In genomic region chr2:120443946-120444345, GRCh38 we compare ENCODE assay signal across 25 cellular contexts.
DNase-seq lines count a peak whose midpoint lies in the region; ATAC-seq, FAIRE-seq and TF ChIP-seq lines count a peak whose summit lies in the region.
"Had no signal": no experiment of that assay in that cellular context is flagged by ENCODE, and none has a peak within 500 bp of the region (broad histone marks: within the 10 kb centered on the region; RNA-seq: fewer than 3 reads in every experiment).

No MANE protein-coding gene starts in this region.

- intact Hi-C loops in natural killer cell (cut with micrococcal nuclease): no loop called here

- 93% methylated on average over 4 of the region's 4 CpGs; no CpG with 5 or more reads in 1 of the 2 experiments for WGBS in H1 (ENCODE audit: extremely low coverage in 1 of 2, insufficient coverage in 1 of 2, insufficient read length in 1 of 2, insufficient replicate concordance in 2 of 2, low coverage in 1 of 2, low lambda C conversion rate in 2 of 2, missing lambda C conversion rate in 1 of 2), 2 experiments

- H3K4me3 Mint-ChIP-seq in natural killer cell treated with Interleukin-12 subunit alpha and Interleukin-12 subunit beta and Interleukin-15 and Interleukin-18, amount 100 ng/mL, for 72 hours: no peak overlapping the region
- H3K4me3 Mint-ChIP-seq in natural killer cell (no peak overlapping the region), neural crest cell (peak overlapping the region; percentile 63)
- H3K4me3 Mint-ChIP-seq: HFFc6 had no signal

- TF ChIP-seq EP300 in H1 (IDR thresholded peaks at IDR 0.05; ENCODE audit: borderline replicate concordance in 1 of 2, low read depth in 2 of 2, low read length in 2 of 2): no peak

- CTCF ChIA-PET in H1 (lab: Charles Lee; ENCODE audit: partially characterized antibody): interaction anchor here (0.6 to 1.8 kb wide), 9 partner anchors 12 to 617 kb away, joined by 3 to 11 read pairs (median 4); no protein-coding TSS in a partner anchor

- H3K4me1 Mint-ChIP-seq in natural killer cell treated with Interleukin-12 subunit alpha and Interleukin-12 subunit beta and Interleukin-15 and Interleukin-18, amount 100 ng/mL, for 72 hours (ENCODE audit: low read depth in 2 of 2): peaks cover 0 to 5% of the 10 kb centered on the region in 2 donors
- peaks cover 0 to 5% of the 10 kb centered on the region in 2 donors for H3K4me1 Mint-ChIP-seq in natural killer cell
- H3K4me1 Mint-ChIP-seq in neural crest cell: peaks cover 25% of the 10 kb centered on the region

- no peaks in the 10 kb centered on the region for H3K79me2 ChIP-seq in H1 (ENCODE audit: control insufficient read depth in 1 of 2, insufficient read depth in 2 of 2, low read length in 2 of 2)

- no peak overlapping the region for H3K23ac ChIP-seq in H1 (ENCODE audit: insufficient read length)

- H3K27me3 Mint-ChIP-seq in natural killer cell treated with Interleukin-12 subunit alpha and Interleukin-12 subunit beta and Interleukin-15 and Interleukin-18, amount 100 ng/mL, for 72 hours: peaks cover 33 to 50% of the 10 kb centered on the region in 2 donors
- H3K27me3 Mint-ChIP-seq in natural killer cell (ENCODE audit: low read depth in 2 of 2): peaks cover 48 to 53% of the 10 kb centered on the region in 2 donors
- H3K27me3 Mint-ChIP-seq in neural crest cell (ENCODE audit: low read depth): peaks cover 86% of the 10 kb centered on the region

- no peak for ATAC-seq in natural killer cell treated with Interleukin-12 subunit alpha and Interleukin-12 subunit beta and Interleukin-15 and Interleukin-18, amount 100 ng/mL, for 72 hours
- ATAC-seq in natural killer cell (no peak), SK-N-SH treated with all-trans-retinoic acid at 6 μM for 48 hours (no peak)

- H3K9me3 ChIP-seq in H1 (ENCODE audit: insufficient read depth in 2 of 2, low read depth in 1 of 2, low read length in 1 of 2): no peaks in the 10 kb centered on the region
- H3K9me3 ChIP-seq: HAP-1 had no signal

- no peak overlapping the region for H2BK120ac ChIP-seq in H1 (replicated peaks; ENCODE audit: low read depth, low read length)

- H3K9me3 Mint-ChIP-seq in natural killer cell treated with Interleukin-12 subunit alpha and Interleukin-12 subunit beta and Interleukin-15 and Interleukin-18, amount 100 ng/mL, for 72 hours: no peaks in the 10 kb centered on the region
- no peaks in the 10 kb centered on the region for H3K9me3 Mint-ChIP-seq in natural killer cell
- H3K9me3 Mint-ChIP-seq in neural crest cell: no peaks in the 10 kb centered on the region
- H3K9me3 Mint-ChIP-seq: HFFc6 had no signal

- H3K4me2 ChIP-seq in H1 (ENCODE audit: insufficient read depth in 1 of 2, low read depth in 2 of 2, low read length in 2 of 2): peak overlapping the region in 1 of 2 experiments; percentile 92; a peak in 1 of 4 replicates
- H3K4me2 ChIP-seq: BLaER1 had no signal

- TF ChIP-seq CTCF in natural killer cell (IDR thresholded peaks at IDR 0.05) (no peak), H1 (IDR thresholded peaks at IDR 0.05; ENCODE audit: control extremely low read depth in 1 of 3, insufficient read depth in 1 of 3, low read depth in 1 of 3, low read length in 3 of 3) (no peak), neural crest cell (conservative IDR thresholded peaks at IDR 0.05) (no peak)

- TF ChIP-seq POLR2A in H1 (IDR thresholded peaks at IDR 0.05; ENCODE audit: control extremely low read depth in 1 of 2, low read depth in 2 of 2, low read length in 2 of 2): no peak

- no peak overlapping the region for H3K9ac ChIP-seq in H1 (replicated peaks in 1 of 4; ENCODE audit: extremely low read depth in 1 of 4, low read depth in 3 of 4, low read length in 3 of 4)
- H3K9ac ChIP-seq: BLaER1, GM23248 had no signal

- H3K27me3 ChIP-seq in H1 (replicated peaks in 1 of 4; ENCODE audit: control insufficient read depth in 3 of 4, extremely low read depth in 1 of 4, insufficient read depth in 3 of 4, low read length in 3 of 4): peaks cover 4 to 57% (median 49%) of the 10 kb centered on the region in 4 experiments

- H3K23me2 ChIP-seq in H1 (ENCODE audit: low read depth, low read length): peaks cover 10% of the 10 kb centered on the region

- no peak overlapping the region for H4K91ac ChIP-seq in H1 (replicated peaks; ENCODE audit: insufficient read length, low read length)

- H3K27ac ChIP-seq in H1 (ENCODE audit: low read depth, low read length): no peak overlapping the region
- H3K27ac ChIP-seq: BLaER1, GM23248, PC-9 had no signal

- FAIRE-seq in H1 (lab: Jason Lieb, UNC): no peak
- FAIRE-seq: A204.1, G401.6 had no signal

- POLR2A ChIA-PET in H1 (lab: Charles Lee; ENCODE audit: partially characterized antibody): interaction anchor here (1.0 to 2.4 kb wide), 2 partner anchors 9 to 22 kb away, joined by 4 to 9 read pairs; no protein-coding TSS in a partner anchor

- no peak overlapping the region for H2BK15ac ChIP-seq in H1 (ENCODE audit: low read length)

- H3K79me1 ChIP-seq in H1 (ENCODE audit: low read depth, low read length): no peaks in the 10 kb centered on the region

- no peak overlapping the region; the same call in 1 of the 2 replicates for H2BK20ac ChIP-seq in H1 (ENCODE audit: low read length)

- H4K20me1 ChIP-seq in H1 (replicated peaks in 1 of 2; ENCODE audit: control insufficient read depth in 1 of 2, insufficient read depth in 2 of 2, low read length in 2 of 2): no peaks in the 10 kb centered on the region

- H3K56ac ChIP-seq in H1 (replicated peaks; ENCODE audit: insufficient read length, low read depth, low read length): no peak overlapping the region

- no peak overlapping the region for H3K27ac Mint-ChIP-seq in natural killer cell treated with Interleukin-12 subunit alpha and Interleukin-12 subunit beta and Interleukin-15 and Interleukin-18, amount 100 ng/mL, for 72 hours
- H3K27ac Mint-ChIP-seq in natural killer cell (no peak overlapping the region), neural crest cell (ENCODE audit: unreplicated experiment) (no peak overlapping the region)
- H3K27ac Mint-ChIP-seq: CD4-positive, alpha-beta memory T cell; HFFc6 had no signal

- H2AK5ac ChIP-seq in H1 (ENCODE audit: low read depth, low read length): no peak overlapping the region

- H4K5ac ChIP-seq in H1 (ENCODE audit: insufficient read length, low read depth, low read length): no peak overlapping the region

- no peak overlapping the region for H2BK5ac ChIP-seq in H1 (ENCODE audit: low read depth, low read length)

- H3K18ac ChIP-seq in H1 (ENCODE audit: extremely low read depth, low read length): no peak overlapping the region

- H3K4ac ChIP-seq in H1 (replicated peaks; ENCODE audit: insufficient read length, low read depth, low read length): no peak overlapping the region

- H3K4me3 ChIP-seq in H1 (ENCODE audit: extremely low read depth in 1 of 4, insufficient read depth in 2 of 4, low read depth in 3 of 4, low read length in 4 of 4): no peak overlapping the region
- H3K4me3 ChIP-seq: BLaER1, GM23248, HAP-1 had no signal

- H3K14ac ChIP-seq in H1 (ENCODE audit: insufficient read length): no peak overlapping the region

- H4K8ac ChIP-seq in H1 (ENCODE audit: extremely low read depth, insufficient read depth, low read length): no peak overlapping the region

- H3K4me1 ChIP-seq in H1 (replicated peaks in 1 of 4; ENCODE audit: control insufficient read depth in 3 of 4, insufficient read depth in 4 of 4, low read length in 3 of 4): peaks cover 0 to 7% (median 5%) of the 10 kb centered on the region in 4 experiments; a peak in 5 of 7 replicates
- H3K4me1 ChIP-seq: HAP-1 had no signal

- DNase-seq in natural killer cell treated with Interleukin-12 subunit alpha and Interleukin-12 subunit beta and Interleukin-15 and Interleukin-18, amount 100 ng/mL, for 72 hours (ENCODE audit: low spot score): peak; percentile 18
- DNase-seq in natural killer cell (no peak), H1 (ENCODE audit: low read depth in 1 of 2, low spot score in 2 of 2) (no peak), neural crest cell (ENCODE audit: low read depth, low spot score) (no peak), D341Med (ENCODE audit: low spot score) (no peak), inferior parietal cortex (ENCODE audit: extremely low spot score) (no peak)
- DNase-seq: CD4-positive, alpha-beta memory T cell; COR-L47; GM23248; HFFc6; KBM-7; NCI-H1105 treated with DMSO at 0.1 percent for 48 hours; NCI-H146; NCI-H1930; NCI-H2107; NCI-H446; NCI-H524 treated with DMSO at 0.1 percent for 48 hours; NCI-H82; PC-9; SHP77 had no signal

- no peaks in the 10 kb centered on the region for H3K36me3 ChIP-seq in H1 (ENCODE audit: control insufficient read depth in 2 of 4, insufficient read depth in 4 of 4, low read length in 3 of 4)
- H3K36me3 ChIP-seq: BLaER1, HAP-1 had no signal

- H3K36me3 Mint-ChIP-seq in natural killer cell treated with Interleukin-12 subunit alpha and Interleukin-12 subunit beta and Interleukin-15 and Interleukin-18, amount 100 ng/mL, for 72 hours: no peaks in the 10 kb centered on the region
- H3K36me3 Mint-ChIP-seq in natural killer cell (no peaks in the 10 kb centered on the region), neural crest cell (ENCODE audit: low read depth) (no peaks in the 10 kb centered on the region)
- H3K36me3 Mint-ChIP-seq: CD4-positive, alpha-beta memory T cell had no signal

- no peak overlapping the region for H2AFZ ChIP-seq in H1 (ENCODE audit: low read length)
- H2AFZ ChIP-seq: GM23248, PC-9 had no signal

- no peak for TF ChIP-seq RAD21 in H1 (IDR thresholded peaks at IDR 0.05 in 1 of 2, conservative IDR thresholded peaks at IDR 0.05 in 1 of 2; ENCODE audit: low read depth in 2 of 2, low read length in 2 of 2)

- no peak overlapping the region; the same call in 1 of the 2 replicates for H2BK12ac ChIP-seq in H1 (ENCODE audit: low read depth, low read length)

TF ChIP-seq in H1, 55 proteins besides CTCF, POLR2A, EP300 and RAD21:
- peak; percentile 17 for TF ChIP-seq EZH2 (IDR thresholded peaks at IDR 0.05; ENCODE audit: low read depth, low read length, severe bottlenecking)
- TF ChIP-seq SIN3A (conservative IDR thresholded peaks at IDR 0.05 in 1 of 2, IDR thresholded peaks at IDR 0.05 in 1 of 2; ENCODE audit: low read depth in 1 of 2, low read length in 2 of 2): no peak

TF ChIP-seq in SK-N-SH treated with all-trans-retinoic acid at 6 μM for 48 hours, 23 proteins besides CTCF, POLR2A, EP300 and RAD21 (continues in another document):
- TF ChIP-seq GLIS3 (CRISPR knock-in tag; IDR thresholded peaks at IDR 0.05) (no peak), TOX (CRISPR knock-in tag; IDR thresholded peaks at IDR 0.05; ENCODE audit: borderline replicate concordance) (no peak), PPARA (CRISPR knock-in tag; IDR thresholded peaks at IDR 0.05; ENCODE audit: borderline replicate concordance) (no peak), ZFP30 (CRISPR knock-in tag; IDR thresholded peaks at IDR 0.05) (no peak)
